Comparison of ENCODE assay signal across 1 cellular context in the genomic region with DNA sequence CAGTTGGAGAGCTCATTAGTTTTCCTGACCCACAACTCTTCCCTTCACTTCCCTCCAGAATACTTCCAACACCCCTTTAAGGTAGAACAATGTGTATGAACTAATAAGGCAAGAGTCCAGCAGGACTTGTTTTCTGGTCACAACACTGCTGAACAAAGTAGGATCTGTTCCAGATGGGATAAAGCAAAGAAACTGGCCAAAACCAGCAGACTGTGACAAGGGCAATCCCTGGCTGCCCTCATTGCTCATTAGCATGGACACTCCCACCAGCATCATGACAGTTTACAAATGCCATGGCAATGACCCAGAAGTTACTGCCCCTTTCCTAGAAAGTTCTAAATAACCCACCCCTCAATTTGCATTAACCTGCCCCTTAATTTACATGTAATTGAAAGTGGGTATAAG.
TF ChIP-seq lines count a peak whose summit lies in the region.

No MANE protein-coding gene starts in this region.

TF ChIP-seq in GM23338, 12 proteins besides CTCF, POLR2A, EP300 and RAD21:
- TF ChIP-seq POLR2AphosphoS5 (IDR thresholded peaks at IDR 0.05; ENCODE audit: low read depth) (no peak), ZNF114 (CRISPR knock-in tag; IDR thresholded peaks at IDR 0.05) (no peak), STAT1 (IDR thresholded peaks at IDR 0.05; ENCODE audit: unreplicated experiment) (no peak), EZH2 (IDR thresholded peaks at IDR 0.05; ENCODE audit: low read depth, unreplicated experiment) (no peak), ZNF462 (CRISPR knock-in tag; IDR thresholded peaks at IDR 0.05) (no peak), CREB1 (CRISPR knock-in tag; IDR thresholded peaks at IDR 0.05; ENCODE audit: low read depth) (no peak), JUNB (IDR thresholded peaks at IDR 0.05; ENCODE audit: unreplicated experiment) (no peak)
- TF ChIP-seq, protein P1, sequence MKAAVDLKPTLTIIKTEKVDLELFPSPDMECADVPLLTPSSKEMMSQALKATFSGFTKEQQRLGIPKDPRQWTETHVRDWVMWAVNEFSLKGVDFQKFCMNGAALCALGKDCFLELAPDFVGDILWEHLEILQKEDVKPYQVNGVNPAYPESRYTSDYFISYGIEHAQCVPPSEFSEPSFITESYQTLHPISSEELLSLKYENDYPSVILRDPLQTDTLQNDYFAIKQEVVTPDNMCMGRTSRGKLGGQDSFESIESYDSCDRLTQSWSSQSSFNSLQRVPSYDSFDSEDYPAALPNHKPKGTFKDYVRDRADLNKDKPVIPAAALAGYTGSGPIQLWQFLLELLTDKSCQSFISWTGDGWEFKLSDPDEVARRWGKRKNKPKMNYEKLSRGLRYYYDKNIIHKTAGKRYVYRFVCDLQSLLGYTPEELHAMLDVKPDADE (IDR thresholded peaks at IDR 0.05), result no peak
TF ChIP-seq in GM23338: peak in this region for 0.
